ENCODE assay signal across 8 cellular contexts in the genomic region with DNA sequence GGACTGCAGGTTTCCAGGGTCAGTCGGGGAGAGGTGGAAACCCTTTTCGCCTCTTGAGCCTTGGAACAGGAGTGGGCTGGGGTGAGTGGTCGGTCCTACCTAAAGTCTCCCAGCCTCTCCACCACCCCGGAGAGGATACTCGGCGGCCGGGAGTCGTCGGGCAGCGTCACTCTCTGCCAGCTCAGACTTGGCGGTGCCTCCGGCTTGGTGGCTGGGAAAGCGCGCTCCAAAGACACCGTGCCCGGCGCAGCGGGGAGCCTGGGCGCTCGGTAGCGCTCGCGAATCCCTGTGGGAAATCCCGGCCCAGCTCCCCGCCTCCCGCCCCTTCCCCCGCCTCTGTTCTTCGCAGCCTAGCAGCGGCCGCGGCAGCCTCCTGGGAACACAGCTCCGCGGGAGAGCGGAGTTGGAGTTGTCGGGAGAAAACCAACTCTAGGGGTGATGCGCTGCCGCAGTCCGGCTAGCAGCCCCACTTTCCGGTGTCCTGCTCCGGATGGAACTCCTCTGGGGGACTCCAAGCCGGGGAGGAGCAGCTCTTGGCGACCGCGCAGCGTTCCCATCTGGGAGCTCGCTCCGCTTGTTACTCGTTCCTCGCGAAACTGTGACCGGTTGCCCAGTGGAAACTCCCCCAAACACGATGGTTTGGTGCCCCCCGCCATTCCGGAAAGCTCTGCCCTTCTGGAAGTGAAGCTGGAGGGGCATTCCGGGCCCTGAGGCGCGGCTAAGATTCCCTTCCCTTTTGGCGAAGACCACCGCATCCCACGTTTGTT. TPM values are rescaled to one million over a fixed set of nuclear protein-coding genes. Genes with fewer than 3 reads are reported as not detected.
DNase-seq lines count a peak whose midpoint lies in the region; ATAC-seq and FAIRE-seq lines count a peak whose summit lies in the region.
"Had no signal": no experiment of that assay in that cellular context is flagged by ENCODE, and none has a peak within 500 bp of the region (broad histone marks: within the 10 kb centered on the region; RNA-seq: fewer than 3 reads in every experiment).

No MANE protein-coding gene starts in this region.

- DNase-seq in NCI-H748 treated with DMSO at 0.1 percent for 48 hours (lab: John Stamatoyannopoulos, UW) (peak; percentile 16), head of caudate nucleus (peak in 40 of 42 donors; percentile 46 to 87 (median 71)), RCC 7860 (ENCODE audit: low spot score) (no peak)
- no peak for DNase-seq in NK-92 treated with Interleukin-12 subunit alpha and Interleukin-12 subunit beta, amount 100 ng/mL, for 24 hours (lab: John Stamatoyannopoulos, UW)
- DNase-seq: naive B cell had no signal

- peak overlapping the region; percentile 97 for H3K4me2 ChIP-seq in skeletal muscle satellite cell (ENCODE audit: low read length)

- ATAC-seq in GM21381 (IDR thresholded peaks at IDR 0.05; ENCODE audit: unreplicated experiment) (peak; percentile 1), HG03108 (IDR thresholded peaks at IDR 0.05; ENCODE audit: unreplicated experiment) (no peak)

- peaks cover 61% of the 10 kb centered on the region for H3K27me3 ChIP-seq in skeletal muscle satellite cell (ENCODE audit: control insufficient read depth, insufficient read depth, low read length)

- intact Hi-C loops in head of caudate nucleus (cut with DNase I): loop anchor here (10.0 kb wide), 2 partner anchors 138 to 708 kb away; no protein-coding TSS in a partner anchor

- H3K9me3 ChIP-seq in skeletal muscle satellite cell (replicated peaks; ENCODE audit: low read length): no peaks in the 10 kb centered on the region

- H3K9ac ChIP-seq in skeletal muscle satellite cell (ENCODE audit: low read depth, low read length): peak overlapping the region; percentile 56

- FAIRE-seq in RCC 7860 (lab: Jason Lieb, UNC): no peak

- H3K36me3 ChIP-seq in skeletal muscle satellite cell (ENCODE audit: insufficient read depth, low read length): no peaks in the 10 kb centered on the region

- peak overlapping the region; percentile 76 for H3K4me3 ChIP-seq in skeletal muscle satellite cell (ENCODE audit: low read length)

- H3K4me1 ChIP-seq in skeletal muscle satellite cell (ENCODE audit: control insufficient read depth, insufficient read depth, low read length): peaks cover 17% of the 10 kb centered on the region

RNA-seq across cellular contexts. Expression of gene EPHB1, which starts 1.4 kb away (rescaled TPM):
- total RNA-seq in skeletal muscle satellite cell (2012; rRNA removed): 0.25 and 0.87 TPM in 2 replicates

Comparison
In these comparisons a context has a peak if more than half of its experiments do, and no peak if none do; other contexts are left out.
1. DNase-seq: peak in NCI-H748 treated with DMSO at 0.1 percent for 48 hours (single experiment) and head of caudate nucleus (40 of 42); none in RCC 7860 (single experiment) and NK-92 treated with Interleukin-12 subunit alpha and Interleukin-12 subunit beta, amount 100 ng/mL, for 24 hours (single experiment).